10 cellular contexts compared by ENCODE assay signal in the genomic region with DNA sequence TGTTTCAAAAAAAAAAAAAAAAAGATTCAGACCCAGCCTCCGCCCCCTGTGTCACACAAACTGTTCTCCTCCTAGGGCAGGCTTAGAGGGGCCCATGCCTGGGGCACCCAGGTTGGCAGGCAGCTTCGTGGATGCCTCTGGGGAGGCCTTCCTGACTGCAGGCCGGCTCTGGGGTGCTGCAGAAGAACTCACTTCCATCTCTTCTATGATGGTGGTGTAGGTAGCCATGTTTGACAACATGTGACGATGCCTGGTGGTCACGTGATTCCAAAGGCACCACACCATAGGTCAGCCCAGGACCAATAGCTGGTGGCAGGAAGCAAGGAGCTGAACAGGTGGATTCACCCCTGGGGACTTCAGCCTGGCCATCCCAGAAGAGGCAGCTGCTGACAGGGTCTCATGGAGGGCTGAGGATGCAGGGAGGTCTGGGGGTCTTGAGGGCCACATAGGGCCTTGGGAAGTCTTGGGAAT. TPM values are rescaled to one million over a fixed set of nuclear protein-coding genes. Genes with fewer than 3 reads are reported as not detected.
DNase-seq lines count a peak whose midpoint lies in the region; ATAC-seq and TF ChIP-seq lines count a peak whose summit lies in the region.
"Had no signal": no experiment of that assay in that cellular context is flagged by ENCODE, and none has a peak within 500 bp of the region (broad histone marks: within the 10 kb centered on the region; RNA-seq: fewer than 3 reads in every experiment).

No MANE protein-coding gene starts in this region.

- no peaks in the 10 kb centered on the region; the same call in 1 of the 2 replicates for H3K27me3 ChIP-seq in OCI-LY1 (ENCODE audit: insufficient read depth, low read length)
- no peaks in the 10 kb centered on the region for H3K27me3 ChIP-seq in hepatocyte

- no peaks in the 10 kb centered on the region for H3K79me2 ChIP-seq in OCI-LY1 (ENCODE audit: insufficient read depth, low read length)
- no peaks in the 10 kb centered on the region for H3K79me2 ChIP-seq in hepatocyte

- H3K9me3 ChIP-seq in OCI-LY1 (ENCODE audit: low read length): peaks cover 9% of the 10 kb centered on the region; the same call in 1 of the 2 replicates
- H3K9me3 ChIP-seq in hepatocyte (ENCODE audit: low read depth): no peaks in the 10 kb centered on the region

- TF ChIP-seq POLR2A in GM15510 (IDR thresholded peaks at IDR 0.05; ENCODE audit: borderline replicate concordance, extremely low read depth, insufficient read length): peak; percentile 29

- H3K9ac ChIP-seq in OCI-LY1 (ENCODE audit: low read length): peak overlapping the region; percentile 65

- TF ChIP-seq CTCF in OCI-LY1 (IDR thresholded peaks at IDR 0.05; ENCODE audit: low read length): no peak
- no peak for TF ChIP-seq CTCF in hepatocyte (IDR thresholded peaks at IDR 0.05; ENCODE audit: poor library complexity)

- H3K4me1 ChIP-seq in OCI-LY1 (ENCODE audit: insufficient read depth, low read length, severe bottlenecking) (peaks cover 28% of the 10 kb centered on the region), hepatocyte (ENCODE audit: insufficient read depth) (peaks cover 10% of the 10 kb centered on the region)

- H3K27ac ChIP-seq in OCI-LY1 (ENCODE audit: low read depth, low read length, poor library complexity, severe bottlenecking) (peak overlapping the region; percentile 25), hepatocyte (no peak overlapping the region)

- peak; percentile 16 for DNase-seq in COLO668 (lab: John Stamatoyannopoulos, UW; ENCODE audit: unreplicated experiment)
- DNase-seq in hepatocyte (ENCODE audit: low spot score): no peak
- no peak for DNase-seq in OCI-M2 (lab: John Stamatoyannopoulos, UW; ENCODE audit: unreplicated experiment)
- DNase-seq: stimulated activated CD4-positive, alpha-beta T cell treated with anti-CD3 and anti-CD28 coated beads, Interleukin-4, amount 100 ng/mL, for 1 hour had no signal

- ATAC-seq in esophagus mucosa: peak; percentile 19
- no peak for ATAC-seq in HG02642 (IDR thresholded peaks at IDR 0.05; ENCODE audit: poor library complexity, unreplicated experiment)
- ATAC-seq in GM18868 (IDR thresholded peaks at IDR 0.05; ENCODE audit: unreplicated experiment): no peak
- ATAC-seq: activated CD4-positive, CD25-positive, alpha-beta regulatory T cell treated with anti-CD3 and anti-CD28 coated beads, Interleukin-2, amount 50 U/mL, for 24 hours had no signal

- H3K9me2 ChIP-seq in OCI-LY1 (ENCODE audit: low read depth, low read length) (no peaks in the 10 kb centered on the region), hepatocyte (replicated peaks; ENCODE audit: insufficient read depth) (no peaks in the 10 kb centered on the region)

- peak overlapping the region; percentile 65 for H3K4me3 ChIP-seq in OCI-LY1 (ENCODE audit: low read depth, low read length, poor library complexity, severe bottlenecking)
- H3K4me3 ChIP-seq in hepatocyte: no peak overlapping the region

- no peaks in the 10 kb centered on the region for H3F3A ChIP-seq in OCI-LY1 (ENCODE audit: insufficient read depth, low read length)

- no peaks in the 10 kb centered on the region for H4K20me1 ChIP-seq in OCI-LY1 (ENCODE audit: insufficient read depth, low read length)
- no peaks in the 10 kb centered on the region for H4K20me1 ChIP-seq in hepatocyte (ENCODE audit: insufficient read depth, poor library complexity, severe bottlenecking)

- H3K36me3 ChIP-seq in OCI-LY1 (ENCODE audit: insufficient read depth, low read length) (no peaks in the 10 kb centered on the region; the same call in 1 of the 2 replicates), hepatocyte (replicated peaks; ENCODE audit: insufficient read depth, low read depth) (no peaks in the 10 kb centered on the region)

- peak overlapping the region; percentile 67; the same call in 1 of the 2 replicates for H2AFZ ChIP-seq in OCI-LY1 (ENCODE audit: low read length)
- no peak overlapping the region for H2AFZ ChIP-seq in hepatocyte

- H3K4me2 ChIP-seq in OCI-LY1 (ENCODE audit: low read length) (peak overlapping the region; percentile 87), hepatocyte (no peak overlapping the region)

- 88% methylated on average over 5 of the region's 5 CpGs for WGBS in hepatocyte (ENCODE audit: low lambda C conversion rate, missing lambda C conversion rate)

RNA-seq across cellular contexts. Expression of a gene that starts 24.1 kb away (rescaled TPM):
- total RNA-seq in esophagus mucosa (36.0 TPM), hepatocyte (5.8 and 8.7 TPM in 2 replicates)
- polyA plus RNA-seq in hepatocyte: 3.0 and 4.9 TPM in 2 replicates

RNA-seq across cellular contexts. Expression of a gene that starts 58.7 kb away (rescaled TPM):
- total RNA-seq in esophagus mucosa (37.7 TPM), hepatocyte (21.2 and 21.8 TPM in 2 replicates)
- 31.0 and 32.6 TPM in 2 replicates for polyA plus RNA-seq in hepatocyte
